Comparison of ENCODE assay signal across 8 cellular contexts in genomic region chr17:7717756-7718350, GRCh38. TPM values are rescaled to one million over a fixed set of nuclear protein-coding genes. Genes with fewer than 3 reads are reported as not detected.
A peak's percentile ranks its signal among the peaks of the same experiment; 100 is the strongest.
DNase-seq lines count a peak whose midpoint lies in the region; ATAC-seq and TF ChIP-seq lines count a peak whose summit lies in the region.

No MANE protein-coding gene starts in this region.

- peak; percentile 20 for DNase-seq in activated effector memory CD4-positive, alpha-beta T cell treated with Interleukin-2 at 50 U/mL for 16 hours
- DNase-seq in activated effector memory CD4-positive, alpha-beta T cell treated with anti-CD3 and anti-CD28 coated beads, Interleukin-2, amount 50 U/mL, for 16 hours = no peak
- DNase-seq in activated CD8-positive, alpha-beta T cell treated with anti-CD3 and anti-CD28 coated beads for 36 hours = peak; percentile 60
- DNase-seq in hepatic stellate cell (ENCODE audit: low spot score) (peak; percentile 44), germinal center (ENCODE audit: low spot score) (no peak), kidney tubule cell (ENCODE audit: low spot score) (no peak)

- H3K9me3 Mint-ChIP-seq in activated CD8-positive, alpha-beta T cell treated with anti-CD3 and anti-CD28 coated beads for 36 hours = no peaks in the 10 kb centered on the region

- TF ChIP-seq CTCF in activated CD8-positive, alpha-beta T cell treated with anti-CD3 and anti-CD28 coated beads for 36 hours (IDR thresholded peaks at IDR 0.05) = no peak

- peak overlapping the region; percentile 68 for H3K4me3 Mint-ChIP-seq in activated CD8-positive, alpha-beta T cell treated with anti-CD3 and anti-CD28 coated beads for 36 hours

- POLR2A ChIA-PET in activated CD8-positive, alpha-beta T cell treated with anti-CD3 and anti-CD28 coated beads for 36 hours (lab: Charles Lee) = interaction anchor here (1.4 kb wide), 1 partner anchor 31 kb away, joined by 5 read pairs; the partner anchor contains the start of gene TP53

- peak overlapping the region in 8 of 21 experiments; percentile 0 to 65 (median 26) for H3K27ac ChIP-seq in skin epidermis

- H3K27ac Mint-ChIP-seq in activated CD8-positive, alpha-beta T cell treated with anti-CD3 and anti-CD28 coated beads for 36 hours = no peak overlapping the region

- ATAC-seq in activated CD8-positive, alpha-beta T cell treated with anti-CD3 and anti-CD28 coated beads for 36 hours = peak; percentile 59
- ATAC-seq in HG02763 (IDR thresholded peaks at IDR 0.05; ENCODE audit: unreplicated experiment) = no peak

- H3K4me1 Mint-ChIP-seq in activated CD8-positive, alpha-beta T cell treated with anti-CD3 and anti-CD28 coated beads for 36 hours (ENCODE audit: low read depth) = peaks cover 9% of the 10 kb centered on the region

- intact Hi-C loops in activated CD8-positive, alpha-beta T cell treated with anti-CD3 and anti-CD28 coated beads for 36 hours (cut with micrococcal nuclease) = no loop called here

- H3K4me3 ChIP-seq in skin epidermis = peak overlapping the region; percentile 39 to 47 (median 44)

- peaks cover 59% of the 10 kb centered on the region for H3K27me3 Mint-ChIP-seq in activated CD8-positive, alpha-beta T cell treated with anti-CD3 and anti-CD28 coated beads for 36 hours

- CTCF ChIA-PET in activated CD8-positive, alpha-beta T cell treated with anti-CD3 and anti-CD28 coated beads for 36 hours (lab: Charles Lee) = interaction anchor here (1.0 to 1.8 kb wide), 4 partner anchors 10 to 437 kb away, joined by 3 to 6 read pairs (median 4); partner anchors contain the start of genes SLC2A4 and WRAP53

- H3K36me3 Mint-ChIP-seq in activated CD8-positive, alpha-beta T cell treated with anti-CD3 and anti-CD28 coated beads for 36 hours (ENCODE audit: low read depth) = no peaks in the 10 kb centered on the region

RNA-seq across cellular contexts. Expression of gene DNAH2, which starts 0.3 kb away (rescaled TPM):
- total RNA-seq in activated CD8-positive, alpha-beta T cell treated with anti-CD3 and anti-CD28 coated beads for 36 hours = not detected

RNA-seq across cellular contexts. Expression of gene EFNB3, which starts 12.9 kb away (rescaled TPM):
- total RNA-seq in activated CD8-positive, alpha-beta T cell treated with anti-CD3 and anti-CD28 coated beads for 36 hours = not detected

RNA-seq across cellular contexts. Expression of gene WRAP53, which starts 29.6 kb away (rescaled TPM):
- total RNA-seq in activated CD8-positive, alpha-beta T cell treated with anti-CD3 and anti-CD28 coated beads for 36 hours = 10 to 100 TPM; 27.5 to 28.6 TPM

RNA-seq across cellular contexts. Expression of gene TP53, which starts 30.6 kb away (rescaled TPM):
- 100 to 1,000 TPM; 129 to 138 TPM for total RNA-seq in activated CD8-positive, alpha-beta T cell treated with anti-CD3 and anti-CD28 coated beads for 36 hours

Comparison
In these comparisons a context has a peak if more than half of its experiments do, and no peak if none do; other contexts are left out.
1. DNase-seq: peak in activated effector memory CD4-positive, alpha-beta T cell treated with Interleukin-2 at 50 U/mL for 16 hours (single experiment), activated CD8-positive, alpha-beta T cell treated with anti-CD3 and anti-CD28 coated beads for 36 hours (single experiment) and hepatic stellate cell (single experiment); none in activated effector memory CD4-positive, alpha-beta T cell treated with anti-CD3 and anti-CD28 coated beads, Interleukin-2, amount 50 U/mL, for 16 hours (single experiment), germinal center (single experiment) and kidney tubule cell (single experiment).